In the genomic region with DNA sequence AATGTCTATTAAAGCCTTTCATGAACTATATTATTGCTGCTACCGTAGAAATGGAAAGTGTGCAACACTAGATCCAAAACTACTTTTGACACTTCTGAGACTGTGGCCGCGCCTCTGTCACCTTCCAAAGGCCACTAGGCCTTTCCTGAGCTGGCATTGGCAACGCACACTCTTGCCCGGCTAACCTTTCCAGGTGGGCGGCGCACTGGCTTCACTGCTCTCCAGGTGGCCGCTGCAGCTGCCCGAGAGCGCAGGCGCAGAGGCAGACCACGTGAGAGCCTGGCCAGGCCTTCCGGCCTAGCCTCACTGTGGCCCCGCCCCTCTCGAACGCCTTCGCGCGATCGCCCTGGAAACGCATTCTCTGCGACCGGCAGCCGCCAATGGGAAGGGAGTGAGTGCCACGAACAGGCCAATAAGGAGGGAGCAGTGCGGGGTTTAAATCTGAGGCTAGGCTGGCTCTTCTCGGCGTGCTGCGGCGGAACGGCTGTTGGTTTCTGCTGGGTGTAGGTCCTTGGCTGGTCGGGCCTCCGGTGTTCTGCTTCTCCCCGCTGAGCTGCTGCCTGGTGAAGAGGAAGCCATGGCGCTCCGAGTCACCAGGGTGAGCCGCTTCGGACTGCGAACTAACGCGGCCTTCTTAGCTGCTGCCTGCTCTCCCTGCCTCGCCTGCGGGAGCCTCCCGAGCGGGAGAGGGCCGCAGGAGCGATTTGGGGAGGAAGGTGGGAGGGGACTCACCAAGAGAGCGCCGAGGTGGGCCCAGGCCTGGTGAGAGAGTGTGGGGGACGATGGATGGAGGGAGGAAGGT, we compare ENCODE assay signal across 8 cellular contexts. TPM values are rescaled to one million over a fixed set of nuclear protein-coding genes. Genes with fewer than 3 reads are reported as not detected.
DNase-seq lines count a peak whose midpoint lies in the region; ATAC-seq and TF ChIP-seq lines count a peak whose summit lies in the region.

A gene (plus strand): TSS at position 465 of the 802 bp plus-strand sequence. CDS start 113 bp downstream, at position 578.

- H3K79me2 ChIP-seq in smooth muscle cell (ENCODE audit: low read depth), result peaks cover 36% of the 10 kb centered on the region

- peak; percentile 100 for ATAC-seq in GM19023 (IDR thresholded peaks at IDR 0.05; ENCODE audit: unreplicated experiment)
- peak; percentile 99 for ATAC-seq in HG03196 (IDR thresholded peaks at IDR 0.05; ENCODE audit: unreplicated experiment)

- peak within 1 kb of the TSS; percentile 66 for H3K9ac ChIP-seq in smooth muscle cell (ENCODE audit: low read depth)

- H4K20me1 ChIP-seq in smooth muscle cell (ENCODE audit: low read depth), result no peaks in the 10 kb centered on the region

- peak within 1 kb of the TSS; percentile 85 for H3K4me2 ChIP-seq in smooth muscle cell

- TF ChIP-seq CTCF in AG09309 (IDR thresholded peaks at IDR 0.05; ENCODE audit: control insufficient read depth, insufficient read depth, low read depth, low read length, missing control alignments) (peak; percentile 0), WI38 (IDR thresholded peaks at IDR 0.05; ENCODE audit: low read depth, low read length) (no peak), cardiac fibroblast (IDR thresholded peaks at IDR 0.05; ENCODE audit: low read depth, low read length) (peak; percentile 5), smooth muscle cell (IDR thresholded peaks at IDR 0.05; ENCODE audit: borderline replicate concordance, insufficient read depth, poor library complexity, severe bottlenecking) (no peak)

- peak within 1 kb of the TSS; percentile 82 for H2AFZ ChIP-seq in smooth muscle cell (ENCODE audit: low read depth)

- DNase-seq in AG09309 (ENCODE audit: low read depth), result peak; percentile 69
- DNase-seq in NCI-H226, result peak; percentile 98
- peak; percentile 97 for DNase-seq in cardiac fibroblast (ENCODE audit: low read depth in 2 of 2)
- DNase-seq in iPS-NIHi7 (ENCODE audit: extremely low spot score), result peak; percentile 100
- DNase-seq in smooth muscle cell (lab: John Stamatoyannopoulos, UW; ENCODE audit: unreplicated experiment), result peak; percentile 89

- H3K36me3 ChIP-seq in smooth muscle cell (ENCODE audit: low read depth), result no peaks in the 10 kb centered on the region

- peak within 1 kb of the TSS; percentile 39 for H3K27ac ChIP-seq in smooth muscle cell (ENCODE audit: low read depth)

- H3K27me3 ChIP-seq in smooth muscle cell (ENCODE audit: low read depth), result no peaks in the 10 kb centered on the region

- peak within 1 kb of the TSS; percentile 93 for H3K4me3 ChIP-seq in AG09309 (ENCODE audit: control insufficient read depth, low read depth, low read length)
- peak within 1 kb of the TSS; percentile 90 for H3K4me3 ChIP-seq in WI38 (ENCODE audit: low read depth, low read length)
- H3K4me3 ChIP-seq in cardiac fibroblast (replicated peaks in 1 of 2; ENCODE audit: low read depth in 2 of 2, low read length in 2 of 2), result peak within 1 kb of the TSS; percentile 73 to 88
- H3K4me3 ChIP-seq in smooth muscle cell, result peak within 1 kb of the TSS; percentile 66

- H3K9me3 ChIP-seq in smooth muscle cell (replicated peaks; ENCODE audit: low read depth), result no peaks in the 10 kb centered on the region

- H3K4me1 ChIP-seq in smooth muscle cell (ENCODE audit: low read depth), result peaks cover 15% of the 10 kb centered on the region

- 2% methylated on average over 50 of the region's 50 CpGs for WGBS in smooth muscle cell (ENCODE audit: low lambda C conversion rate)

- H3F3A ChIP-seq in smooth muscle cell (ENCODE audit: low read depth), result peaks cover 11% of the 10 kb centered on the region

RNA-seq across cellular contexts. Expression of the gene that starts here (rescaled TPM):
- total RNA-seq in smooth muscle cell, result 28.5 and 35.7 TPM in 2 replicates
- 31.7 and 36.8 TPM in 2 replicates for polyA plus RNA-seq in smooth muscle cell

Comparison
In these comparisons a context has a peak if more than half of its experiments do, and no peak if none do; other contexts are left out.
1. Peak in every context shown above with its lines: DNase-seq, ATAC-seq, H3K4me3 ChIP-seq and H3K27ac ChIP-seq.
2. CTCF ChIP-seq: peak in AG09309 (single experiment) and cardiac fibroblast (single experiment); none in WI38 (single experiment) and smooth muscle cell (single experiment).